Comparison of ENCODE assay signal across 12 cellular contexts in the genomic region with DNA sequence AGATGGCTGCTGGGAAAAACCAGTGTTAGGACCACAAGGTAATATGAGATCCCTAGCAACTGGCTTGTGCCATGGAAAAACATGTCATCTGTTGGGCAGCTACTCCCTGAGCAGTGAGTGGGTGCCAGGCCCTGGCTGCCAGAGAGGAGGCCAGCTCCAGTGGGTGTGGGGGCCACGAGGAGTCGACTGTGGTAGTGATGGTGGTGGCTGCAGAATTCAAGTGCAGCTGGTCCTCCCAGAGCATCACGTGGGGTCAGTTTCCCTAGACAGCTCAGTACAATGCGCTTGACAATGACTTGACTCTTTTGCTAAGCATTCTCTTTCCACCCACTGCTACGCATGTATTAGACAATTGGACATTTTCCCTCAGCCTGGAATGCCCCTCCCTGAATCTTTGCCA. TPM values are rescaled to one million over a fixed set of nuclear protein-coding genes. Genes with fewer than 3 reads are reported as not detected.
DNase-seq lines count a peak whose midpoint lies in the region; ATAC-seq, FAIRE-seq and TF ChIP-seq lines count a peak whose summit lies in the region.
"Had no signal": no experiment of that assay in that cellular context is flagged by ENCODE, and none has a peak within 500 bp of the region (broad histone marks: within the 10 kb centered on the region; RNA-seq: fewer than 3 reads in every experiment).

No MANE protein-coding gene starts in this region.

- H3K27me3 Mint-ChIP-seq in CD8-positive, alpha-beta T cell (ENCODE audit: low read depth): no peaks in the 10 kb centered on the region

- peaks cover 55% of the 10 kb centered on the region for H3K4me1 ChIP-seq in CD8-positive, alpha-beta T cell (ENCODE audit: insufficient read depth, low read length)
- H3K4me1 ChIP-seq in H1 (replicated peaks in 1 of 4; ENCODE audit: control insufficient read depth in 3 of 4, insufficient read depth in 4 of 4, low read length in 3 of 4): peaks cover 4 to 10% (median 6%) of the 10 kb centered on the region in 4 experiments; a peak in 6 of 7 replicates
- H3K4me1 ChIP-seq in parathyroid adenoma: peaks cover 9% of the 10 kb centered on the region
- H3K4me1 ChIP-seq in mesenchymal stem cell (ENCODE audit: control insufficient read depth, insufficient read depth, low read depth, low read length): peaks cover 1% of the 10 kb centered on the region

- no peaks in the 10 kb centered on the region for H3K27me3 ChIP-seq in CD8-positive, alpha-beta T cell (ENCODE audit: insufficient read depth, low read length)
- H3K27me3 ChIP-seq in MG63 (no peaks in the 10 kb centered on the region), H1 (replicated peaks in 1 of 4; ENCODE audit: control insufficient read depth in 3 of 4, extremely low read depth in 1 of 4, insufficient read depth in 3 of 4, low read length in 3 of 4) (no peaks in the 10 kb centered on the region), parathyroid adenoma (ENCODE audit: control insufficient read depth, insufficient read depth, low read length) (no peaks in the 10 kb centered on the region), mesenchymal stem cell (ENCODE audit: control insufficient read depth in 1 of 2, insufficient read depth in 1 of 2, low read length in 2 of 2) (no peaks in the 10 kb centered on the region)

- H3K9me3 Mint-ChIP-seq in CD8-positive, alpha-beta T cell: no peaks in the 10 kb centered on the region

- H3K18ac ChIP-seq in H1 (ENCODE audit: extremely low read depth, low read length): peak overlapping the region; percentile 51; the same call in 1 of the 2 replicates
- no peak overlapping the region for H3K18ac ChIP-seq in mesenchymal stem cell (ENCODE audit: low read depth in 1 of 2, low read length in 2 of 2)

- no peak overlapping the region for H4K5ac ChIP-seq in H1 (ENCODE audit: insufficient read length, low read depth, low read length)

- CTCF ChIA-PET in CD8-positive, alpha-beta T cell (lab: Charles Lee): interaction anchor here (1.0 to 8.7 kb wide), 4 partner anchors 9 to 14 kb away, joined by 3 to 65 read pairs (median 24); partner anchors contain the start of gene CDC42
- CTCF ChIA-PET in H1 (lab: Charles Lee; ENCODE audit: partially characterized antibody): interaction anchor here (1.0 to 1.2 kb wide), 3 partner anchors 14 to 1405 kb away, joined by 3 to 4 read pairs (median 3); no protein-coding TSS in a partner anchor

- peak overlapping the region; percentile 70 for H2BK120ac ChIP-seq in H1 (replicated peaks; ENCODE audit: low read depth, low read length)
- H2BK120ac ChIP-seq in mesenchymal stem cell (ENCODE audit: low read depth, low read length): no peak overlapping the region

- H3K4ac ChIP-seq in H1 (replicated peaks; ENCODE audit: insufficient read length, low read depth, low read length) (no peak overlapping the region), mesenchymal stem cell (ENCODE audit: low read depth in 1 of 2, low read length in 2 of 2) (no peak overlapping the region)

- H3K4me2 ChIP-seq in H1 (ENCODE audit: insufficient read depth in 1 of 2, low read depth in 2 of 2, low read length in 2 of 2): 0 out of 4 replicates have a peak overlapping the region, but pooled peaks of 1 of the 2 experiments have one; percentile 8
- H3K4me2 ChIP-seq in parathyroid adenoma (ENCODE audit: low read length): no peak overlapping the region
- no peak overlapping the region for H3K4me2 ChIP-seq in mesenchymal stem cell (ENCODE audit: low read length, poor library complexity, severe bottlenecking)

- no peaks in the 10 kb centered on the region for H3K36me3 Mint-ChIP-seq in CD8-positive, alpha-beta T cell

- intact Hi-C loops in CD8-positive, alpha-beta T cell (cut with DNase I, micrococcal nuclease): loop anchor here in 1 of 2 experiments (5.0 kb wide), 1 partner anchor 414 kb away; the partner anchor contains the start of gene ZBTB40

- no peaks in the 10 kb centered on the region for H3K9me3 ChIP-seq in CD8-positive, alpha-beta T cell (ENCODE audit: low read length)
- H3K9me3 ChIP-seq in MG63: no peaks in the 10 kb centered on the region
- no peaks in the 10 kb centered on the region for H3K9me3 ChIP-seq in H1 (ENCODE audit: insufficient read depth in 2 of 2, low read depth in 1 of 2, low read length in 1 of 2)
- H3K9me3 ChIP-seq in parathyroid adenoma (ENCODE audit: control insufficient read depth, low read length): no peaks in the 10 kb centered on the region
- H3K9me3 ChIP-seq in mesenchymal stem cell (ENCODE audit: control insufficient read depth, low read length): no peaks in the 10 kb centered on the region

- POLR2A ChIA-PET in CD8-positive, alpha-beta T cell (lab: Charles Lee): interaction anchor here (5.7 to 7.8 kb wide), 2 partner anchors 14 to 15 kb away, joined by 108 to 129 read pairs; partner anchors contain the start of gene CDC42
- POLR2A ChIA-PET in H1 (lab: Charles Lee; ENCODE audit: partially characterized antibody): interaction anchor here (0.9 to 4.5 kb wide), 3 partner anchors 10 to 14 kb away, joined by 3 to 26 read pairs (median 3); no protein-coding TSS in a partner anchor

- H3K14ac ChIP-seq in H1 (ENCODE audit: insufficient read length) (no peak overlapping the region), mesenchymal stem cell (ENCODE audit: low read length in 2 of 2) (no peak overlapping the region)

- H2BK15ac ChIP-seq in H1 (ENCODE audit: low read length) (peak overlapping the region; percentile 49; the same call in 1 of the 2 replicates), mesenchymal stem cell (ENCODE audit: low read depth, poor library complexity, severe bottlenecking) (no peak overlapping the region)

- no peaks in the 10 kb centered on the region for H3K36me3 ChIP-seq in CD8-positive, alpha-beta T cell (ENCODE audit: insufficient read depth, low read length)
- H3K36me3 ChIP-seq in MG63 (no peaks in the 10 kb centered on the region), H1 (ENCODE audit: control insufficient read depth in 2 of 4, insufficient read depth in 4 of 4, low read length in 3 of 4) (no peaks in the 10 kb centered on the region), parathyroid adenoma (ENCODE audit: control insufficient read depth, insufficient read depth, low read length) (no peaks in the 10 kb centered on the region), mesenchymal stem cell (ENCODE audit: control insufficient read depth in 1 of 2, insufficient read depth in 2 of 2, low read depth in 1 of 2, low read length in 2 of 2) (no peaks in the 10 kb centered on the region)

- 94% methylated on average over 5 of the region's 5 CpGs; no CpG with 5 or more reads in 1 of the 2 experiments for WGBS in H1 (ENCODE audit: extremely low coverage in 1 of 2, insufficient coverage in 1 of 2, insufficient read length in 1 of 2, insufficient replicate concordance in 2 of 2, low coverage in 1 of 2, low lambda C conversion rate in 2 of 2, missing lambda C conversion rate in 1 of 2), 2 experiments
- WGBS in mesenchymal stem cell: 96% methylated on average over 5 of the region's 5 CpGs

- peaks cover 46% of the 10 kb centered on the region for H3K4me1 Mint-ChIP-seq in CD8-positive, alpha-beta T cell (ENCODE audit: low read depth)

- TF ChIP-seq POLR2A in H1 (IDR thresholded peaks at IDR 0.05; ENCODE audit: control extremely low read depth in 1 of 2, low read depth in 2 of 2, low read length in 2 of 2): no peak

- H2BK20ac ChIP-seq in H1 (ENCODE audit: low read length): no peak overlapping the region

- no peak for FAIRE-seq in H1 (lab: Jason Lieb, UNC)
- FAIRE-seq: urothelium cell line had no signal

- H3K23ac ChIP-seq in H1 (ENCODE audit: insufficient read length) (no peak overlapping the region), mesenchymal stem cell (ENCODE audit: low read length in 2 of 2) (no peak overlapping the region)

- H2BK5ac ChIP-seq in H1 (ENCODE audit: low read depth, low read length): no peak overlapping the region
- H2BK5ac ChIP-seq in mesenchymal stem cell (ENCODE audit: low read depth, low read length, poor library complexity, severe bottlenecking): no peak overlapping the region

- no peak overlapping the region for H3K56ac ChIP-seq in H1 (replicated peaks; ENCODE audit: insufficient read length, low read depth, low read length)

- no peaks in the 10 kb centered on the region for H4K20me1 ChIP-seq in H1 (replicated peaks in 1 of 2; ENCODE audit: control insufficient read depth in 1 of 2, insufficient read depth in 2 of 2, low read length in 2 of 2)

- no peak for TF ChIP-seq EP300 in H1 (IDR thresholded peaks at IDR 0.05; ENCODE audit: borderline replicate concordance in 1 of 2, low read depth in 2 of 2, low read length in 2 of 2)

- no peak overlapping the region for H3K9ac ChIP-seq in H1 (replicated peaks in 1 of 4; ENCODE audit: extremely low read depth in 1 of 4, low read depth in 3 of 4, low read length in 3 of 4)
- H3K9ac ChIP-seq in parathyroid adenoma: no peak overlapping the region
- no peak overlapping the region for H3K9ac ChIP-seq in mesenchymal stem cell (ENCODE audit: low read length)

- no peak for ATAC-seq in CD8-positive, alpha-beta T cell
- ATAC-seq in esophagus mucosa: no peak

- peak overlapping the region; percentile 29 for H4K91ac ChIP-seq in H1 (replicated peaks; ENCODE audit: insufficient read length, low read length)
- H4K91ac ChIP-seq in mesenchymal stem cell (ENCODE audit: low read length): no peak overlapping the region

- H3K27ac Mint-ChIP-seq in CD8-positive, alpha-beta T cell: peak overlapping the region; percentile 93

- no peak for TF ChIP-seq RAD21 in H1 (IDR thresholded peaks at IDR 0.05 in 1 of 2, conservative IDR thresholded peaks at IDR 0.05 in 1 of 2; ENCODE audit: low read depth in 2 of 2, low read length in 2 of 2)

- H4K8ac ChIP-seq in H1 (ENCODE audit: extremely low read depth, insufficient read depth, low read length) (no peak overlapping the region), mesenchymal stem cell (ENCODE audit: low read length) (no peak overlapping the region)

- H2AFZ ChIP-seq in H1 (ENCODE audit: low read length): no peak overlapping the region
- peak overlapping the region; percentile 61 for H2AFZ ChIP-seq in parathyroid adenoma
- H2AFZ ChIP-seq in mesenchymal stem cell (ENCODE audit: low read depth, low read length): no peak overlapping the region

- H3K79me1 ChIP-seq in H1 (ENCODE audit: low read depth, low read length) (no peaks in the 10 kb centered on the region), mesenchymal stem cell (replicated peaks; ENCODE audit: low read length, poor library complexity, severe bottlenecking) (no peaks in the 10 kb centered on the region)

- H3K79me2 ChIP-seq in H1 (ENCODE audit: control insufficient read depth in 1 of 2, insufficient read depth in 2 of 2, low read length in 2 of 2) (no peaks in the 10 kb centered on the region), parathyroid adenoma (no peaks in the 10 kb centered on the region)

- no peak overlapping the region for H3K27ac ChIP-seq in CD8-positive, alpha-beta T cell (ENCODE audit: low read depth, low read length)
- H3K27ac ChIP-seq in H1 (ENCODE audit: low read depth, low read length) (no peak overlapping the region), parathyroid adenoma (peak overlapping the region; percentile 36), mesenchymal stem cell (ENCODE audit: low read length, poor library complexity, severe bottlenecking) (no peak overlapping the region)

- no peak overlapping the region for H3K4me3 ChIP-seq in CD8-positive, alpha-beta T cell (ENCODE audit: low read depth, low read length)
- H3K4me3 ChIP-seq in MG63 (no peak overlapping the region), H1 (ENCODE audit: extremely low read depth in 1 of 4, insufficient read depth in 2 of 4, low read depth in 3 of 4, low read length in 4 of 4) (no peak overlapping the region), parathyroid adenoma (ENCODE audit: low read depth, low read length) (no peak overlapping the region), mesenchymal stem cell (ENCODE audit: insufficient read depth in 1 of 2, low read depth in 1 of 2, low read length in 2 of 2) (no peak overlapping the region)

- no peak for DNase-seq in CD8-positive, alpha-beta T cell
- peak; percentile 26 for DNase-seq in MG63
- no peak for DNase-seq in H1 (ENCODE audit: low read depth in 1 of 2, low spot score in 2 of 2)
- no peak for DNase-seq in mesenchymal stem cell
- DNase-seq in dermis blood vessel endothelial cell: no peak
- DNase-seq: cerebellar nuclear complex, DMS79 treated with DMSO at 0.1 percent for 48 hours, SW 1271 had no signal

- TF ChIP-seq CTCF in CD8-positive, alpha-beta T cell (IDR thresholded peaks at IDR 0.05): no peak
- TF ChIP-seq CTCF in H1 (IDR thresholded peaks at IDR 0.05; ENCODE audit: control extremely low read depth in 1 of 3, insufficient read depth in 1 of 3, low read depth in 1 of 3, low read length in 3 of 3): no peak
- TF ChIP-seq CTCF in parathyroid adenoma (IDR thresholded peaks at IDR 0.05): no peak

- H2BK12ac ChIP-seq in H1 (ENCODE audit: low read depth, low read length): no peak overlapping the region
- peak overlapping the region in 1 of 2 experiments; percentile 37 for H2BK12ac ChIP-seq in mesenchymal stem cell (ENCODE audit: low read length in 2 of 2)

- no peaks in the 10 kb centered on the region for H3K23me2 ChIP-seq in H1 (ENCODE audit: low read depth, low read length)

- no peak overlapping the region for H3K4me3 Mint-ChIP-seq in CD8-positive, alpha-beta T cell

- no peak overlapping the region for H2AK5ac ChIP-seq in H1 (ENCODE audit: low read depth, low read length)
- no peak overlapping the region for H2AK5ac ChIP-seq in mesenchymal stem cell (ENCODE audit: low read length, severe bottlenecking)

RNA-seq across cellular contexts. Expression of gene CDC42, which starts 14.5 kb away (rescaled TPM):
- total RNA-seq in CD8-positive, alpha-beta T cell: 100 to 1,000 TPM; 327 to 377 TPM
- total RNA-seq in MG63 (2014; rRNA removed; shearing (Covaris generic); ENCODE audit: low replicate concordance): 317 and 378 TPM in 2 replicates
- total RNA-seq in H1 (2021; fragmentation: NEBNext Ultra II Directional; extraction: Animal tissue kit (Norgen Biotek cat#: 25700)): 179 and 182 TPM in 2 replicates
- 57.1 and 110 TPM in 2 replicates for polyA plus RNA-seq in H1 (2011; rRNA removed)
- polyA plus RNA-seq in H1 (2011; cell fraction: cytosol; rRNA removed): 110 TPM
- 25.3 TPM for polyA plus RNA-seq in H1 (2011; cell fraction: nucleus; rRNA removed)
- 124 to 252 TPM (median 148 TPM) in 4 replicates for polyA plus RNA-seq in H1 (2012, experiment 1 of 2)
- 100 TPM for polyA plus RNA-seq in H1 (2012, experiment 2 of 2)
- 150 TPM for polyA plus RNA-seq in H1 (2013, experiment 1 of 2)
- 157 TPM for polyA plus RNA-seq in H1 (2013, experiment 2 of 2)
- polyA minus RNA-seq in H1 (2011; rRNA and poly(A)+ RNA removed): 126 and 213 TPM in 2 replicates
- polyA minus RNA-seq in H1 (2011; cell fraction: cytosol; rRNA and poly(A)+ RNA removed): 63.3 TPM
- polyA minus RNA-seq in H1 (2011; cell fraction: nucleus; rRNA and poly(A)+ RNA removed): 46.2 TPM
- polyA plus RNA-seq in mesenchymal stem cell (2013, experiment 1 of 2): 316 TPM
- 326 TPM for polyA plus RNA-seq in mesenchymal stem cell (2013, experiment 2 of 2)
- total RNA-seq in esophagus mucosa (208 TPM), dermis blood vessel endothelial cell (483 and 772 TPM in 2 replicates)

RNA-seq across cellular contexts. Expression of gene CELA3A, which starts 36.6 kb away (rescaled TPM):
- total RNA-seq in CD8-positive, alpha-beta T cell: not detected
- total RNA-seq in MG63 (2014; rRNA removed; shearing (Covaris generic); ENCODE audit: low replicate concordance): not detected in 2 replicates
- not detected in 2 replicates for total RNA-seq in H1 (2021; fragmentation: NEBNext Ultra II Directional; extraction: Animal tissue kit (Norgen Biotek cat#: 25700))
- 0.09 TPM in 1 of 2 replicates, not detected in the other for polyA plus RNA-seq in H1 (2011; rRNA removed)
- polyA plus RNA-seq in H1 (2011; cell fraction: cytosol; rRNA removed): not detected
- polyA plus RNA-seq in H1 (2011; cell fraction: nucleus; rRNA removed): not detected
- not detected in 4 replicates for polyA plus RNA-seq in H1 (2012, experiment 1 of 2)
- not detected for polyA plus RNA-seq in H1 (2012, experiment 2 of 2)
- not detected for polyA plus RNA-seq in H1 (2013, experiment 1 of 2)
- not detected for polyA plus RNA-seq in H1 (2013, experiment 2 of 2)
- not detected in 2 replicates for polyA minus RNA-seq in H1 (2011; rRNA and poly(A)+ RNA removed)
- not detected for polyA minus RNA-seq in H1 (2011; cell fraction: cytosol; rRNA and poly(A)+ RNA removed)
- not detected for polyA minus RNA-seq in H1 (2011; cell fraction: nucleus; rRNA and poly(A)+ RNA removed)
- polyA plus RNA-seq in mesenchymal stem cell (2013, experiment 1 of 2): not detected
- polyA plus RNA-seq in mesenchymal stem cell (2013, experiment 2 of 2): not detected
- total RNA-seq in esophagus mucosa (not detected), dermis blood vessel endothelial cell (not detected in 2 replicates)
- total RNA-seq: pulmonary artery endothelial cell had no signal
